In the genomic region with DNA sequence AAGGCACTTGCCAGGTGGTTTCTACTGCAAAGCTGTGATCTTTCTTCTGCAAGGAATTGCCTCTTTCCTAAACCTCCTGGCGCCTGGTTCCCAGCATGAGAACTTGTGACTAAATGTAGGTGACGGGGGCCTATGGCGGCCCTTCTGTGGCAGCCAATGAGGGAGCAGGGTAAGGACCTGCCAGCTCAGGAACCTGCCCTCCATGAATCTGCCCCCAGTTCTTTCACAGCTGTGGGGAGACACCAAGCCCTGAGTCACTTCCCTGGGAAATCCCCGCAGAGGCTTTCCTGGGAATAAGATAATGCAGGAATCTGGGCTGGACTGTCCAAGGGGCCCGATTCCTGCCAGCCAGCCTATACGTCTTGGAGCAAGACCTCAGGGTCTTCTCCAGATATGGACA, we compare ENCODE assay signal across 13 cellular contexts. TPM values are rescaled to one million over a fixed set of nuclear protein-coding genes. Genes with fewer than 3 reads are reported as not detected.
DNase-seq lines count a peak whose midpoint lies in the region; TF ChIP-seq lines count a peak whose summit lies in the region.
"Had no signal": no experiment of that assay in that cellular context is flagged by ENCODE, and none has a peak within 500 bp of the region (broad histone marks: within the 10 kb centered on the region; RNA-seq: fewer than 3 reads in every experiment).

No MANE protein-coding gene starts in this region.

- no peaks in the 10 kb centered on the region for H3F3A ChIP-seq in MM.1S (ENCODE audit: insufficient read depth, low read length)

- H3K36me3 ChIP-seq in mammary epithelial cell (ENCODE audit: insufficient read depth, low read length): no peaks in the 10 kb centered on the region
- H3K36me3 ChIP-seq in MM.1S (replicated peaks; ENCODE audit: insufficient read depth, low read length): no peaks in the 10 kb centered on the region

- intact Hi-C loops in mammary epithelial cell (cut with micrococcal nuclease): no loop called here

- H2AFZ ChIP-seq in mammary epithelial cell (ENCODE audit: low read depth, low read length): no peak overlapping the region
- no peak overlapping the region for H2AFZ ChIP-seq in MM.1S (ENCODE audit: low read length)

- H3K4me1 ChIP-seq in mammary epithelial cell (ENCODE audit: insufficient read depth, low read length): no peaks in the 10 kb centered on the region
- no peaks in the 10 kb centered on the region for H3K4me1 ChIP-seq in MM.1S (ENCODE audit: low read length)

- H3K27ac ChIP-seq in mammary epithelial cell (ENCODE audit: insufficient read depth, low read depth, low read length) (no peak overlapping the region), MM.1S (ENCODE audit: low read length) (no peak overlapping the region)
- H3K27ac ChIP-seq: coronary artery had no signal

- CTCF ChIA-PET in mammary epithelial cell (lab: Charles Lee; ENCODE audit: low non-redundant PET): no interaction called here

- H3K79me2 ChIP-seq in mammary epithelial cell (ENCODE audit: insufficient read depth, low read length) (no peaks in the 10 kb centered on the region), MM.1S (ENCODE audit: low read length) (no peaks in the 10 kb centered on the region)

- in situ Hi-C loops in mammary epithelial cell (cut with MboI; ENCODE audit: low sequenced_read_pairs in 2 of 2): no loop called here

- H3K9me2 ChIP-seq in MM.1S (replicated peaks; ENCODE audit: insufficient read depth, low read length): no peaks in the 10 kb centered on the region

- H3K9me3 ChIP-seq in mammary epithelial cell (replicated peaks; ENCODE audit: insufficient read depth, low read length) (no peaks in the 10 kb centered on the region), MM.1S (replicated peaks; ENCODE audit: insufficient read depth, low read length) (no peaks in the 10 kb centered on the region)

- 73% methylated on average over 5 of the region's 6 CpGs for WGBS in mammary epithelial cell (ENCODE audit: low coverage, missing lambda C conversion rate)

- H4K20me1 ChIP-seq in mammary epithelial cell (ENCODE audit: insufficient read depth, low read length): no peaks in the 10 kb centered on the region
- H4K20me1 ChIP-seq in MM.1S (ENCODE audit: insufficient read depth, low read length): no peaks in the 10 kb centered on the region

- DNase-seq in AG09309 (ENCODE audit: low read depth): peak; percentile 20
- DNase-seq in M059J (ENCODE audit: low read depth): peak; percentile 88
- DNase-seq in mammary epithelial cell: peak; percentile 80
- DNase-seq in kidney tubule cell (ENCODE audit: low spot score): peak; percentile 94
- DNase-seq in MM.1S: no peak
- DNase-seq in NAMALWA (ENCODE audit: low spot score): no peak
- DNase-seq in T-helper 1 cell: no peak
- no peak for DNase-seq in stimulated activated CD4-positive, alpha-beta T cell treated with anti-CD3 and anti-CD28 coated beads, Interleukin-2, amount 100 ng/mL, for 48 hours
- DNase-seq: activated CD4-positive, alpha-beta T cell treated with anti-CD3 and anti-CD28 coated beads for 1 hour; C1 segment of cervical spinal cord; Kasumi-1 had no signal

- dilution Hi-C loops in mammary epithelial cell (cut with HindIII; ENCODE audit: low sequenced_read_pairs): no loop called here

- no peaks in the 10 kb centered on the region for H3K27me3 ChIP-seq in mammary epithelial cell (ENCODE audit: insufficient read depth, low read length)
- no peaks in the 10 kb centered on the region for H3K27me3 ChIP-seq in MM.1S (replicated peaks; ENCODE audit: insufficient read depth, low read length)

- H3K4me3 ChIP-seq in AG09309 (ENCODE audit: control insufficient read depth, low read depth, low read length): no peak overlapping the region
- no peak overlapping the region for H3K4me3 ChIP-seq in mammary epithelial cell (replicated peaks in 1 of 3; ENCODE audit: insufficient read depth in 1 of 3, low read depth in 2 of 3, low read length in 3 of 3)
- no peak overlapping the region for H3K4me3 ChIP-seq in MM.1S (ENCODE audit: low read length)
- H3K4me3 ChIP-seq: coronary artery, skin epidermis had no signal

- H3K4me2 ChIP-seq in mammary epithelial cell (ENCODE audit: insufficient read depth, low read depth, low read length) (no peak overlapping the region), MM.1S (ENCODE audit: low read depth, low read length) (no peak overlapping the region)

- no TSS peak for BruUV-seq in mammary epithelial cell (replicated peaks; lab: Mats Ljungman, UMichigan)

- TF ChIP-seq CTCF in AG09309 (IDR thresholded peaks at IDR 0.05; ENCODE audit: control insufficient read depth, insufficient read depth, low read depth, low read length, missing control alignments): no peak
- no peak for TF ChIP-seq CTCF in mammary epithelial cell (conservative IDR thresholded peaks at IDR 0.05 in 1 of 2, IDR thresholded peaks at IDR 0.05 in 1 of 2; ENCODE audit: extremely low read depth in 1 of 2, insufficient read depth in 1 of 2, low read depth in 1 of 2, low read length in 2 of 2)
- no peak for TF ChIP-seq CTCF in MM.1S (IDR thresholded peaks at IDR 0.05; ENCODE audit: low read length)

- H3K9ac ChIP-seq in mammary epithelial cell (ENCODE audit: insufficient read depth, low read length) (no peak overlapping the region), MM.1S (ENCODE audit: low read length) (no peak overlapping the region)

RNA-seq across cellular contexts. Expression of a gene that starts 56.7 kb away (rescaled TPM):
- 184 and 277 TPM in 2 replicates for total RNA-seq in M059J (2014; rRNA removed; shearing (Covaris generic))
- 100 to 1,000 TPM; 348 to 366 TPM for total RNA-seq in mammary epithelial cell
- polyA plus RNA-seq in mammary epithelial cell: 126 TPM
- polyA minus RNA-seq in mammary epithelial cell: 710 TPM

Comparison
In these comparisons a context has a peak if more than half of its experiments do, and no peak if none do; other contexts are left out.
1. DNase-seq: peak in AG09309 (single experiment), M059J (single experiment), mammary epithelial cell (single experiment) and kidney tubule cell (single experiment); none in MM.1S (single experiment), NAMALWA (single experiment), T-helper 1 cell (0 of 5) and stimulated activated CD4-positive, alpha-beta T cell treated with anti-CD3 and anti-CD28 coated beads, Interleukin-2, amount 100 ng/mL, for 48 hours (0 of 2).